ENCODE assay signal across 22 cellular contexts in the genomic region with DNA sequence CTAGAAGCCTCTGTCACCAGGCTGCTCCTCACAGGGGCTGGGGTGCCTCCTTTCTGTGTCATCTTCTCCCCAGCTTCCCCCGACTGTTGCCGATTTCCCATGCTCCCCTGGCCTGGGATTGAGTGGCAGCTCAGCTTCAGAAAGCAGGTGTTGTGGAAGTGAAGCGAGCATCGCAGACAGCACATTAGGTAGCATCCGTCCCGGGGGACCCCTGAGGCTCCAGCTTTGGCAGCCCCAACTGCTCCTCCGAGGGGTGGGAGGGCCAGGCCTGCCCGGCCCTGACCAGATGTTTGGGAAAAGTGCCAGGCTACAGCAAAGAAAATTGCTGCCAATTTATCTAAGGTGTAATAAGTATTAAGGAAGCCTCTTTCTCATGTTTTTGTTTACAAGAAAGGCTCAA.
DNase-seq lines count a peak whose midpoint lies in the region; ATAC-seq and TF ChIP-seq lines count a peak whose summit lies in the region.
"Had no signal": no experiment of that assay in that cellular context is flagged by ENCODE, and none has a peak within 500 bp of the region (broad histone marks: within the 10 kb centered on the region; RNA-seq: fewer than 3 reads in every experiment).

No MANE protein-coding gene starts in this region.

- H3K27me3 Mint-ChIP-seq in activated CD4-positive, alpha-beta T cell treated with anti-CD3 and anti-CD28 coated beads, Interleukin-2, amount 10 ng/mL, durations not matched to agents 24 days and 14 days, result no peaks in the 10 kb centered on the region
- no peaks in the 10 kb centered on the region for H3K27me3 Mint-ChIP-seq in effector memory CD8-positive, alpha-beta T cell
- no peaks in the 10 kb centered on the region for H3K27me3 Mint-ChIP-seq in endothelial cell (ENCODE audit: unreplicated experiment)
- H3K27me3 Mint-ChIP-seq: stimulated activated naive CD8-positive, alpha-beta T cell treated with anti-CD3 and anti-CD28 coated beads, Interleukin-15, Interleukin-2, amounts not matched to agents 100 ng/mL and 50 ng/mL, for 24 hours had no signal

- H3K9me3 ChIP-seq in DND-41 (ENCODE audit: insufficient read depth, low read length, severe bottlenecking), result no peaks in the 10 kb centered on the region
- no peaks in the 10 kb centered on the region for H3K9me3 ChIP-seq in OCI-LY3 (ENCODE audit: insufficient read depth, low read length)
- H3K9me3 ChIP-seq in heart left ventricle, result no peaks in the 10 kb centered on the region
- H3K9me3 ChIP-seq: ascending aorta, heart right ventricle, lower lobe of right lung, ovary, right lobe of liver, SJSA1, upper lobe of left lung had no signal

- H4K20me1 ChIP-seq in DND-41 (ENCODE audit: insufficient read depth, low read length) (no peaks in the 10 kb centered on the region), OCI-LY3 (ENCODE audit: insufficient read depth, low read length) (no peaks in the 10 kb centered on the region)

- 65 to 76% (median 68%) methylated on average over 8 of the region's 8 CpGs for WGBS in heart left ventricle, 4 donors

- peak overlapping the region; percentile 18 for H2AFZ ChIP-seq in DND-41 (ENCODE audit: low read depth, low read length)
- H2AFZ ChIP-seq in OCI-LY3 (ENCODE audit: low read depth, low read length), result peak overlapping the region; percentile 42; the same call in 1 of the 2 replicates

- no peak overlapping the region for H3K4me3 Mint-ChIP-seq in activated CD4-positive, alpha-beta T cell treated with anti-CD3 and anti-CD28 coated beads, Interleukin-2, amount 10 ng/mL, durations not matched to agents 24 days and 14 days
- peak overlapping the region in 1 of 2 donors; percentile 78 for H3K4me3 Mint-ChIP-seq in effector memory CD8-positive, alpha-beta T cell
- H3K4me3 Mint-ChIP-seq in endothelial cell (ENCODE audit: unreplicated experiment), result no peak overlapping the region

- TF ChIP-seq POLR2A in heart left ventricle (IDR thresholded peaks at IDR 0.05), result no peak

- no peak for ATAC-seq in DND-41 (ENCODE audit: insufficient read depth, low read depth)
- ATAC-seq in effector memory CD8-positive, alpha-beta T cell (replicated peaks), result no peak
- ATAC-seq in heart left ventricle, result no peak
- ATAC-seq: heart right ventricle, HepG2, lower lobe of right lung, right lobe of liver had no signal

- peaks cover 58% of the 10 kb centered on the region for H3K4me1 Mint-ChIP-seq in activated CD4-positive, alpha-beta T cell treated with anti-CD3 and anti-CD28 coated beads, Interleukin-2, amount 10 ng/mL, durations not matched to agents 24 days and 14 days
- H3K4me1 Mint-ChIP-seq in effector memory CD8-positive, alpha-beta T cell (ENCODE audit: low read depth in 2 of 2), result peaks cover 37 to 52% of the 10 kb centered on the region in 2 donors
- H3K4me1 Mint-ChIP-seq in endothelial cell (ENCODE audit: unreplicated experiment), result peaks cover 2% of the 10 kb centered on the region

- DNase-seq in activated CD4-positive, alpha-beta T cell treated with anti-CD3 and anti-CD28 coated beads, Interleukin-2, amount 10 ng/mL, durations not matched to agents 24 days and 14 days, result no peak
- no peak for DNase-seq in activated CD4-positive, alpha-beta T cell treated with anti-CD3 and anti-CD28 coated beads, Interleukin-2, amount 50 U/mL, for 1 hour
- DNase-seq in DND-41 (peak; percentile 29), endothelial cell (ENCODE audit: low spot score) (no peak), heart left ventricle (no peak), occipital lobe (lab: John Stamatoyannopoulos, UW) (no peak)
- no peak for DNase-seq in effector memory CD8-positive, alpha-beta T cell
- DNase-seq: activated CD4-positive, alpha-beta T cell treated with anti-CD3 and anti-CD28 coated beads for 1 hour; C1 segment of cervical spinal cord; H7; heart right ventricle; lower lobe of right lung; NCI-H1930; ovary; right lobe of liver; T1000 had no signal

- no peak for TF ChIP-seq CTCF in DND-41 (IDR thresholded peaks at IDR 0.05; ENCODE audit: borderline replicate concordance, extremely low read depth, low read length, poor library complexity, severe bottlenecking)
- no peak for TF ChIP-seq CTCF in OCI-LY3 (IDR thresholded peaks at IDR 0.05; ENCODE audit: low read depth, low read length)
- no peak for TF ChIP-seq CTCF in endothelial cell (IDR thresholded peaks at IDR 0.05; ENCODE audit: unreplicated experiment)
- no peak for TF ChIP-seq CTCF in heart left ventricle (IDR thresholded peaks at IDR 0.05)

- peak overlapping the region; percentile 87 for H3K27ac Mint-ChIP-seq in activated CD4-positive, alpha-beta T cell treated with anti-CD3 and anti-CD28 coated beads, Interleukin-2, amount 10 ng/mL, durations not matched to agents 24 days and 14 days
- H3K27ac Mint-ChIP-seq in effector memory CD8-positive, alpha-beta T cell, result peak overlapping the region; percentile 91 to 94
- no peak overlapping the region for H3K27ac Mint-ChIP-seq in endothelial cell (ENCODE audit: unreplicated experiment)

- no peak overlapping the region for H3K4me2 ChIP-seq in DND-41 (ENCODE audit: insufficient read depth, low read length)
- H3K4me2 ChIP-seq in OCI-LY3 (ENCODE audit: low read length), result no peak overlapping the region

- peaks cover 5% of the 10 kb centered on the region for H3K9me3 Mint-ChIP-seq in activated CD4-positive, alpha-beta T cell treated with anti-CD3 and anti-CD28 coated beads, Interleukin-2, amount 10 ng/mL, durations not matched to agents 24 days and 14 days
- H3K9me3 Mint-ChIP-seq in effector memory CD8-positive, alpha-beta T cell, result no peaks in the 10 kb centered on the region
- H3K9me3 Mint-ChIP-seq in endothelial cell (ENCODE audit: unreplicated experiment), result no peaks in the 10 kb centered on the region

- no peaks in the 10 kb centered on the region for H3K79me2 ChIP-seq in DND-41 (ENCODE audit: insufficient read depth, low read length)
- no peaks in the 10 kb centered on the region for H3K79me2 ChIP-seq in OCI-LY3 (ENCODE audit: low read length)

- H3K27ac ChIP-seq in DND-41 (ENCODE audit: low read length), result peak overlapping the region; percentile 48
- peak overlapping the region; percentile 84 for H3K27ac ChIP-seq in OCI-LY3 (ENCODE audit: low read length)
- H3K27ac ChIP-seq in heart left ventricle, result no peak overlapping the region
- H3K27ac ChIP-seq: ascending aorta, lower lobe of right lung, ovary, right lobe of liver, SJSA1, upper lobe of left lung had no signal

- H3K9ac ChIP-seq in DND-41 (ENCODE audit: low read depth, low read length) (no peak overlapping the region), OCI-LY3 (ENCODE audit: low read length) (0 out of 2 replicates have a peak overlapping the region, but pooled peaks have one; percentile 15)

- H3K27me3 ChIP-seq in DND-41 (ENCODE audit: insufficient read depth, low read length, poor library complexity) (no peaks in the 10 kb centered on the region), OCI-LY3 (ENCODE audit: low read depth, low read length) (no peaks in the 10 kb centered on the region), heart left ventricle (no peaks in the 10 kb centered on the region)
- H3K27me3 ChIP-seq: ascending aorta, ovary, right lobe of liver, SJSA1, upper lobe of left lung had no signal

- no peaks in the 10 kb centered on the region for H3K36me3 ChIP-seq in DND-41 (ENCODE audit: insufficient read depth, low read length)
- peaks cover 8% of the 10 kb centered on the region for H3K36me3 ChIP-seq in OCI-LY3 (replicated peaks; ENCODE audit: low read depth, low read length)
- H3K36me3 ChIP-seq in heart left ventricle, result no peaks in the 10 kb centered on the region
- H3K36me3 ChIP-seq: ascending aorta, heart right ventricle, lower lobe of right lung, ovary, right lobe of liver, SJSA1, upper lobe of left lung had no signal

- intact Hi-C loops in activated CD4-positive, alpha-beta T cell treated with anti-CD3 and anti-CD28 coated beads, Interleukin-2, amount 10 ng/mL, durations not matched to agents 24 days and 14 days (cut with micrococcal nuclease), result loop anchor here (2.0 to 5.0 kb wide), 5 partner anchors 28 to 1046 kb away; a partner anchor contains a TSS
- intact Hi-C loops in heart left ventricle (cut with DNase I), result no loop called here

- no peak overlapping the region for H3K4me3 ChIP-seq in DND-41 (ENCODE audit: low read depth in 1 of 2, low read length in 2 of 2)
- H3K4me3 ChIP-seq in OCI-LY3 (ENCODE audit: low read length), result no peak overlapping the region
- H3K4me3 ChIP-seq in heart left ventricle, result no peak overlapping the region
- H3K4me3 ChIP-seq: ascending aorta, heart right ventricle, lower lobe of right lung, ovary, right lobe of liver, SJSA1, upper lobe of left lung had no signal

- peaks cover 6% of the 10 kb centered on the region for H3K36me3 Mint-ChIP-seq in activated CD4-positive, alpha-beta T cell treated with anti-CD3 and anti-CD28 coated beads, Interleukin-2, amount 10 ng/mL, durations not matched to agents 24 days and 14 days (ENCODE audit: low read depth)
- H3K36me3 Mint-ChIP-seq in effector memory CD8-positive, alpha-beta T cell (ENCODE audit: insufficient read depth), result peaks cover 2% of the 10 kb centered on the region
- H3K36me3 Mint-ChIP-seq in endothelial cell (ENCODE audit: low read depth, unreplicated experiment), result no peaks in the 10 kb centered on the region

- H3K4me1 ChIP-seq in DND-41 (ENCODE audit: insufficient read depth, low read length), result peaks cover 72% of the 10 kb centered on the region
- H3K4me1 ChIP-seq in OCI-LY3 (ENCODE audit: low read length), result peaks cover 29% of the 10 kb centered on the region
- H3K4me1 ChIP-seq in heart left ventricle, result no peaks in the 10 kb centered on the region
- H3K4me1 ChIP-seq: ascending aorta, heart right ventricle, lower lobe of right lung, right lobe of liver, SJSA1, upper lobe of left lung had no signal

Comparison
In these comparisons a context has a peak if more than half of its experiments do, and no peak if none do; other contexts are left out.
1. H3K27ac ChIP-seq: peak in DND-41 (single experiment) and OCI-LY3 (single experiment); none in heart left ventricle (0 of 12).